In genomic region chr10:132544744-132545658, GRCh38 we compare ENCODE assay signal across 13 cellular contexts. TPM values are rescaled to one million over a fixed set of nuclear protein-coding genes. Genes with fewer than 3 reads are reported as not detected.
DNase-seq lines count a peak whose midpoint lies in the region; ATAC-seq, FAIRE-seq and TF ChIP-seq lines count a peak whose summit lies in the region.
"Had no signal": no experiment of that assay in that cellular context is flagged by ENCODE, and none has a peak within 500 bp of the region (broad histone marks: within the 10 kb centered on the region; RNA-seq: fewer than 3 reads in every experiment).

No MANE protein-coding gene starts in this region.

- peak overlapping the region; percentile 31 for H3K27ac Mint-ChIP-seq in neural progenitor cell

- H3K14ac ChIP-seq in trophoblast cell (ENCODE audit: low read length), result no peak overlapping the region

- DNase-seq in G401 (ENCODE audit: low spot score) (peak; percentile 18), NOMO-1 treated with DMSO at 0.1 percent for 48 hours (lab: John Stamatoyannopoulos, UW; ENCODE audit: unreplicated experiment) (peak; percentile 58), coronary artery (ENCODE audit: low spot score) (no peak), neural progenitor cell (ENCODE audit: low spot score) (no peak), GM12892 (ENCODE audit: insufficient read length) (no peak), trophoblast cell (no peak)
- DNase-seq in NK-92 treated with Interleukin-12 subunit alpha and Interleukin-12 subunit beta, amount 100 ng/mL, for 24 hours (lab: John Stamatoyannopoulos, UW), result no peak
- DNase-seq: activated CD4-positive, alpha-beta T cell treated with anti-CD3 and anti-CD28 coated beads, Interleukin-2, amount 50 U/mL, for 1 hour; GDM1; NCI-H526; thyroid gland had no signal

- FAIRE-seq in GM12892 (lab: Jason Lieb, UNC), result no peak

- H3K4me3 Mint-ChIP-seq in neural progenitor cell, result no peak overlapping the region

- TF ChIP-seq POLR2A in GM12892 (IDR thresholded peaks at IDR 0.05; ENCODE audit: low read depth, low read length), result no peak

- no peak overlapping the region for H2AK5ac ChIP-seq in trophoblast cell (ENCODE audit: low read length)

- peaks cover 12% of the 10 kb centered on the region for H3K27me3 Mint-ChIP-seq in neural progenitor cell (ENCODE audit: insufficient read depth, low read depth)

- no peaks in the 10 kb centered on the region for H3K36me3 Mint-ChIP-seq in neural progenitor cell

- no peaks in the 10 kb centered on the region for H3K27me3 ChIP-seq in neural progenitor cell
- no peaks in the 10 kb centered on the region for H3K27me3 ChIP-seq in trophoblast cell (ENCODE audit: insufficient read depth, low read length)
- H3K27me3 ChIP-seq: dorsolateral prefrontal cortex, thyroid gland had no signal

- H2AFZ ChIP-seq in neural progenitor cell (replicated peaks) (no peak overlapping the region), trophoblast cell (ENCODE audit: insufficient read depth, low read length, poor library complexity) (no peak overlapping the region)

- H2BK12ac ChIP-seq in trophoblast cell (ENCODE audit: low read length), result no peak overlapping the region

- H3K4ac ChIP-seq in trophoblast cell (ENCODE audit: low read depth, low read length), result no peak overlapping the region

- no peaks in the 10 kb centered on the region for H3K9me3 ChIP-seq in neural progenitor cell (ENCODE audit: low read depth)
- no peaks in the 10 kb centered on the region for H3K9me3 ChIP-seq in trophoblast cell (ENCODE audit: insufficient read depth, low read depth, low read length)
- H3K9me3 ChIP-seq: thyroid gland had no signal

- no peak overlapping the region for H2BK5ac ChIP-seq in trophoblast cell (ENCODE audit: low read depth, low read length, poor library complexity)

- H3K4me2 ChIP-seq in neural progenitor cell, result no peak overlapping the region
- H3K4me2 ChIP-seq in trophoblast cell (ENCODE audit: low read length), result no peak overlapping the region

- H4K91ac ChIP-seq in trophoblast cell (ENCODE audit: low read depth, low read length), result no peak overlapping the region

- H4K20me1 ChIP-seq in neural progenitor cell (ENCODE audit: low read depth), result peaks cover 53% of the 10 kb centered on the region

- no peaks in the 10 kb centered on the region for H3F3A ChIP-seq in neural progenitor cell (ENCODE audit: low read depth)

- no CpG with 5 or more reads among the region's 35 CpGs for WGBS in trophoblast cell (ENCODE audit: extremely low coverage, insufficient coverage, insufficient read length)

- no peak overlapping the region for H3K23ac ChIP-seq in trophoblast cell (ENCODE audit: low read length)

- H3K4me1 ChIP-seq in neural progenitor cell (peaks cover 12% of the 10 kb centered on the region), trophoblast cell (ENCODE audit: control insufficient read depth in 1 of 2, insufficient read depth in 2 of 2, low read length in 2 of 2) (peaks cover 11 to 12% of the 10 kb centered on the region in 2 experiments)

- no peaks in the 10 kb centered on the region for H3K79me1 ChIP-seq in trophoblast cell (ENCODE audit: low read length)

- no peak overlapping the region for H4K12ac ChIP-seq in trophoblast cell (ENCODE audit: low read depth, low read length)

- no peaks in the 10 kb centered on the region for H3K36me3 ChIP-seq in neural progenitor cell
- H3K36me3 ChIP-seq in trophoblast cell (ENCODE audit: control insufficient read depth in 1 of 2, insufficient read depth in 2 of 2, low read length in 2 of 2), result peaks cover 0 to 4% of the 10 kb centered on the region in 2 experiments
- H3K36me3 ChIP-seq: thyroid gland had no signal

- H3K79me2 ChIP-seq in neural progenitor cell (ENCODE audit: low read depth), result peaks cover 15% of the 10 kb centered on the region
- H3K79me2 ChIP-seq in trophoblast cell (ENCODE audit: control insufficient read depth, insufficient read depth, low read length, poor library complexity), result no peaks in the 10 kb centered on the region

- H3K18ac ChIP-seq in trophoblast cell (ENCODE audit: low read length), result no peak overlapping the region

- H3K4me1 Mint-ChIP-seq in neural progenitor cell, result peaks cover 38% of the 10 kb centered on the region

- no peak overlapping the region for H4K8ac ChIP-seq in trophoblast cell (ENCODE audit: low read depth, low read length)

- H3K9ac ChIP-seq in neural progenitor cell (no peak overlapping the region), trophoblast cell (ENCODE audit: low read length) (no peak overlapping the region)

- no peak for ATAC-seq in HG03439 (IDR thresholded peaks at IDR 0.05; ENCODE audit: unreplicated experiment)

- no peak for TF ChIP-seq CTCF in coronary artery (IDR thresholded peaks at IDR 0.05)
- TF ChIP-seq CTCF in neural progenitor cell (IDR thresholded peaks at IDR 0.05), result no peak

- no peak overlapping the region for H3K27ac ChIP-seq in coronary artery
- no peak overlapping the region for H3K27ac ChIP-seq in neural progenitor cell
- H3K27ac ChIP-seq in trophoblast cell (ENCODE audit: low read depth, low read length), result no peak overlapping the region
- H3K27ac ChIP-seq: dorsolateral prefrontal cortex, thyroid gland had no signal

- H2BK120ac ChIP-seq in trophoblast cell (ENCODE audit: insufficient read depth, low read length, poor library complexity), result no peak overlapping the region

- in situ Hi-C loops in G401 (cut with HindIII; ENCODE audit: low sequenced_read_pairs), result no loop called here

- H3K4me3 ChIP-seq in coronary artery (peak overlapping the region; percentile 58), neural progenitor cell (no peak overlapping the region), trophoblast cell (ENCODE audit: low read depth, low read length) (no peak overlapping the region)
- H3K4me3 ChIP-seq: thyroid gland had no signal

- no peaks in the 10 kb centered on the region for H3K9me3 Mint-ChIP-seq in neural progenitor cell

RNA-seq across cellular contexts. Expression of gene INPP5A, which starts 7.4 kb away (rescaled TPM):
- 22.8 and 44.3 TPM in 2 replicates for total RNA-seq in G401 (2014; rRNA removed; shearing (Covaris generic))
- 14.2 and 21.3 TPM in 2 replicates for total RNA-seq in neural progenitor cell (ENCODE audit: low replicate concordance)
- polyA plus RNA-seq in GM12892 (2012; ENCODE audit: missing spikeins), result 3.6 TPM
- 25.7 and 25.9 TPM in 2 replicates for polyA plus RNA-seq in trophoblast cell (2013)

Comparison
In these comparisons a context has a peak if more than half of its experiments do, and no peak if none do; other contexts are left out.
1. DNase-seq: peak in G401 (single experiment) and NOMO-1 treated with DMSO at 0.1 percent for 48 hours (single experiment); none in coronary artery (single experiment), neural progenitor cell (single experiment), GM12892 (single experiment), trophoblast cell (0 of 2) and NK-92 treated with Interleukin-12 subunit alpha and Interleukin-12 subunit beta, amount 100 ng/mL, for 24 hours (single experiment).